12 cellular contexts compared by ENCODE assay signal in genomic region chr9:78973906-78974305, GRCh38.
DNase-seq lines count a peak whose midpoint lies in the region.
"Had no signal": no experiment of that assay in that cellular context is flagged by ENCODE, and none has a peak within 500 bp of the region (broad histone marks: within the 10 kb centered on the region; RNA-seq: fewer than 3 reads in every experiment).

No MANE protein-coding gene starts in this region.

- H3K36me3 ChIP-seq in adipocyte (ENCODE audit: control insufficient read depth, insufficient read depth, low read length, severe bottlenecking), result no peaks in the 10 kb centered on the region
- H3K36me3 ChIP-seq: HAP-1 had no signal

- H3K4me1 ChIP-seq in adipocyte (ENCODE audit: control insufficient read depth, insufficient read depth, low read length), result no peaks in the 10 kb centered on the region
- H3K4me1 ChIP-seq: HAP-1, parathyroid adenoma had no signal

- no peaks in the 10 kb centered on the region for H3K27me3 ChIP-seq in adipocyte (replicated peaks; ENCODE audit: control insufficient read depth, insufficient read depth, low read length)

- no peak overlapping the region for H3K4me3 ChIP-seq in adipocyte (ENCODE audit: low read length)
- H3K4me3 ChIP-seq: HAP-1, K562 had no signal

- peak; percentile 81 for DNase-seq in EH (ENCODE audit: low read depth)
- DNase-seq in LoVo (ENCODE audit: low spot score), result peak; percentile 18
- peak; percentile 58 for DNase-seq in adipocyte (ENCODE audit: low read depth)
- DNase-seq in left kidney (ENCODE audit: low read depth, low spot score), result peak; percentile 11
- DNase-seq in inferior parietal cortex (ENCODE audit: extremely low spot score), result no peak
- DNase-seq in SK-N-DZ (ENCODE audit: low spot score), result no peak
- no peak for DNase-seq in iPS-NIHi7 (ENCODE audit: extremely low spot score)
- DNase-seq: activated CD4-positive, alpha-beta memory T cell treated with anti-CD3 and anti-CD28 coated beads for 36 hours; activated naive CD4-positive, alpha-beta T cell had no signal

- H3K9me3 ChIP-seq in adipocyte (ENCODE audit: control insufficient read depth, low read length), result no peaks in the 10 kb centered on the region
- H3K9me3 ChIP-seq: HAP-1 had no signal

- no peak overlapping the region for H3K9ac ChIP-seq in adipocyte (ENCODE audit: low read length)
- H3K9ac ChIP-seq: parathyroid adenoma had no signal

Comparison
In these comparisons a context has a peak if more than half of its experiments do, and no peak if none do; other contexts are left out.
1. DNase-seq: peak in EH (single experiment), LoVo (single experiment), adipocyte (single experiment) and left kidney (single experiment); none in inferior parietal cortex (single experiment), SK-N-DZ (single experiment) and iPS-NIHi7 (single experiment).